ENCODE assay signal across 18 cellular contexts in the genomic region with DNA sequence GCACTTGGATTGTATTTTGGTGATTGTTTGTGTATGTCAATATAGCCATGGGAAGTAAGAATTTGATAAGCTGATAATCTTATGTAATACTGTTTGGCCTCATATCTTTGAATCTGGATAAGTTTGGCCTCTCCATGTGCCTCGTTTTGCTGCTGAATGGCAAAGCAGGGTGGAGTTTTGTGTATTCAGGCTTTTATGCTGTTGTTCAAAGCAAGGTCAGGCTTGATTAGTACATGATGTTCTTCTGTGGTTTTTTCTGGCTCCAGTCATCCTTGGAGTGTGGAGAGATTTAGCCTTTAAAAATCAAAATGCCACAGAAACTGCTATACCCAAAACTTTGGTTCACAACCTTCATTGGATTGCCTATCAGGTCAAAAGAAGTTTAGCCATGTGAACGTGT.
DNase-seq lines count a peak whose midpoint lies in the region; ATAC-seq and TF ChIP-seq lines count a peak whose summit lies in the region.
"Had no signal": no experiment of that assay in that cellular context is flagged by ENCODE, and none has a peak within 500 bp of the region (broad histone marks: within the 10 kb centered on the region; RNA-seq: fewer than 3 reads in every experiment).

No MANE protein-coding gene starts in this region.

- H3K4me3 ChIP-seq in coronary artery (no peak overlapping the region), lower lobe of right lung (no peak overlapping the region), tibial nerve (peak overlapping the region in 1 of 4 donors; percentile 19)
- H3K4me3 ChIP-seq: mucosa of descending colon had no signal

- no peaks in the 10 kb centered on the region for H3K27me3 Mint-ChIP-seq in activated naive CD8-positive, alpha-beta T cell treated with anti-CD3 and anti-CD28 coated beads, Interleukin-2, amount 50 U/mL, for 24 hours
- H3K27me3 Mint-ChIP-seq: brain had no signal

- peaks cover 6% of the 10 kb centered on the region for H3K4me1 Mint-ChIP-seq in activated naive CD8-positive, alpha-beta T cell treated with anti-CD3 and anti-CD28 coated beads, Interleukin-2, amount 50 U/mL, for 24 hours

- H3K27me3 ChIP-seq in lower lobe of right lung (ENCODE audit: low read depth) (no peaks in the 10 kb centered on the region), tibial nerve (no peaks in the 10 kb centered on the region)

- no peak for TF ChIP-seq POLR2A in tibial nerve (IDR thresholded peaks at IDR 0.05)

- DNase-seq in LHCN-M2 (ENCODE audit: low read depth) (peak; percentile 93), coronary artery (ENCODE audit: low spot score) (no peak), lower lobe of right lung (no peak), tibial nerve (ENCODE audit: low spot score in 2 of 2) (peak in 1 of 2 donors; percentile 57)
- no peak for DNase-seq in activated naive CD8-positive, alpha-beta T cell treated with anti-CD3 and anti-CD28 coated beads, Interleukin-2, amount 50 U/mL, for 24 hours
- no peak for DNase-seq in activated CD4-positive, alpha-beta T cell treated with anti-CD3 and anti-CD28 coated beads, Interleukin-2, amount 50 U/mL, for 48 hours
- DNase-seq: activated CD4-positive, alpha-beta T cell treated with anti-CD3 and anti-CD28 coated beads, Interleukin-2, amount 10 ng/mL, durations not matched to agents 7 days and 5 days; effector CD8-positive, alpha-beta T cell; GF-D8; kidney; mucosa of descending colon; NCI-H2107; SHP77; stimulated activated CD4-positive, alpha-beta T cell treated with anti-CD3 and anti-CD28 coated beads, Interleukin-2, amount 100 ng/mL, for 24 hours; trophoblast cell had no signal

- 34 to 50% methylated on average over 2 of the region's 2 CpGs for WGBS in tibial nerve, 2 donors

- no peak overlapping the region for H3K4me3 Mint-ChIP-seq in activated naive CD8-positive, alpha-beta T cell treated with anti-CD3 and anti-CD28 coated beads, Interleukin-2, amount 50 U/mL, for 24 hours
- H3K4me3 Mint-ChIP-seq: activated CD4-positive, alpha-beta T cell treated with anti-CD3 and anti-CD28 coated beads, Interleukin-2, amount 10 ng/mL, durations not matched to agents 7 days and 5 days; activated T-helper 1 cell treated with anti-CD3 and anti-CD28 coated beads, Interleukin-12 subunit alpha, Interleukin-12 subunit beta, Interleukin-2, Interleukin-4 antibody, amounts not matched to agents 30 ng/mL and 10 ng/mL and 1 ng/mL, durations not matched to agents 14 hours and 24 hours and 36 hours; brain had no signal

- H3K27ac ChIP-seq in coronary artery (peak overlapping the region; percentile 45 to 78), lower lobe of right lung (no peak overlapping the region), tibial nerve (peak overlapping the region in 3 of 4 donors; percentile 30 to 75 (median 70))

- H3K9me3 ChIP-seq in lower lobe of right lung (peaks cover 15% of the 10 kb centered on the region), tibial nerve (peaks cover 0 to 21% (median 2%) of the 10 kb centered on the region in 4 donors)

- peaks cover 21% of the 10 kb centered on the region for H3K9me3 Mint-ChIP-seq in activated naive CD8-positive, alpha-beta T cell treated with anti-CD3 and anti-CD28 coated beads, Interleukin-2, amount 50 U/mL, for 24 hours

- H3K36me3 ChIP-seq in lower lobe of right lung (no peaks in the 10 kb centered on the region), tibial nerve (peaks cover 0 to 12% (median 0%) of the 10 kb centered on the region in 3 donors)

- H3K27ac Mint-ChIP-seq in activated naive CD8-positive, alpha-beta T cell treated with anti-CD3 and anti-CD28 coated beads, Interleukin-2, amount 50 U/mL, for 24 hours, result no peak overlapping the region
- H3K27ac Mint-ChIP-seq: activated CD4-positive, alpha-beta T cell treated with anti-CD3 and anti-CD28 coated beads, Interleukin-2, amount 10 ng/mL, durations not matched to agents 7 days and 5 days; activated T-helper 1 cell treated with anti-CD3 and anti-CD28 coated beads, Interleukin-12 subunit alpha, Interleukin-12 subunit beta, Interleukin-2, Interleukin-4 antibody, amounts not matched to agents 30 ng/mL and 10 ng/mL and 1 ng/mL, durations not matched to agents 14 hours and 24 hours and 36 hours had no signal

- peak in 1 of 2 donors; percentile 89 for TF ChIP-seq EP300 in tibial nerve (IDR thresholded peaks at IDR 0.05)

- TF ChIP-seq CTCF in coronary artery (IDR thresholded peaks at IDR 0.05), result no peak
- no peak for TF ChIP-seq CTCF in lower lobe of right lung (IDR thresholded peaks at IDR 0.05)
- TF ChIP-seq CTCF in tibial nerve (IDR thresholded peaks at IDR 0.05), result no peak

- peak; percentile 41 to 46 for ATAC-seq in lower lobe of right lung
- no peak for ATAC-seq in activated naive CD8-positive, alpha-beta T cell treated with anti-CD3 and anti-CD28 coated beads, Interleukin-2, amount 50 U/mL, for 24 hours
- no peak for ATAC-seq in GM18868 (IDR thresholded peaks at IDR 0.05; ENCODE audit: unreplicated experiment)
- ATAC-seq: mucosa of descending colon had no signal

- intact Hi-C loops in lower lobe of right lung (cut with DNase I), result no loop called here

- H3K4me1 ChIP-seq in lower lobe of right lung (peaks cover 17% of the 10 kb centered on the region), tibial nerve (peaks cover 4 to 30% (median 11%) of the 10 kb centered on the region in 4 donors)

- H3K36me3 Mint-ChIP-seq in activated naive CD8-positive, alpha-beta T cell treated with anti-CD3 and anti-CD28 coated beads, Interleukin-2, amount 50 U/mL, for 24 hours (ENCODE audit: low read depth), result peaks cover 8% of the 10 kb centered on the region

Comparison
In these comparisons a context has a peak if more than half of its experiments do, and no peak if none do; other contexts are left out.
1. ATAC-seq: peak in lower lobe of right lung (2 of 2); none in activated naive CD8-positive, alpha-beta T cell treated with anti-CD3 and anti-CD28 coated beads, Interleukin-2, amount 50 U/mL, for 24 hours (single experiment) and GM18868 (single experiment).